ENCODE assay signal across 8 cellular contexts in the genomic region with DNA sequence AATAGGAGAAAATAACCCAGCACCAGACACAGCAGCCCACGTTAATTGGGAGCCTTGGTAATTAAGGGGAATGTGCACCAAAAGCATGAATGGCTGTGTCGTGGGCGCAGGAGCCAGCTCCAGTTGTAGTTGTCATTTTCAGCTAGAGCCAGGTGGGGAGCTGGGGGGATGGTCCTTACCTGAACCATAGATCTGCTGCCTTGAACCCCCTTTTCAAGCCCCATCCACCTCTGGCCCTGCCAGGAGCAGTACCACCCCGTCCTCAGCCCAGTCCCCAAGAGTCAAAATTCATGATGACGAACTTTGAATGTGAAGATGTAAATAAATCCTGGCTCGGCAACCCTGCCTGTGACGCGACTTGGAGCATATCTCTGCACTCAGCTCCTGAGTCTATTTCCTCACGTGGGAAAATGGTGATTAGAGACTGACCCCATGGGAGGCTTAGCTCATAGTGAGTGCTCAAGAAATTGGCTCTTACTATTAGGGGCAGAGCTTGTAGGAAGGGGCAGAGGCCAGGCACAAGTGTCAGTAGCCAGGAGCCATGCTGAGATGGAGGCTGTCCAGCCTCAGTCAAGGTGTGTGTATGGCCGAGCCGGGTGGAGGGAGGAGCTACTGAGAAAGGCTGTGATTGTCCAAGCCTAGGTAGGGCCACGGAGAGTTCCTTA. TPM values are rescaled to one million over a fixed set of nuclear protein-coding genes. Genes with fewer than 3 reads are reported as not detected.
A peak's percentile ranks its signal among the peaks of the same experiment; 100 is the strongest.
DNase-seq lines count a peak whose midpoint lies in the region; ATAC-seq and TF ChIP-seq lines count a peak whose summit lies in the region.

No MANE protein-coding gene starts in this region.

- TF ChIP-seq POLR2A in ovary (IDR thresholded peaks at IDR 0.05) = peak; percentile 51

- peaks cover 70% of the 10 kb centered on the region for H3K27me3 ChIP-seq in NT2/D1 (ENCODE audit: insufficient read depth, insufficient read length)
- no peaks in the 10 kb centered on the region for H3K27me3 ChIP-seq in ovary

- peak overlapping the region; percentile 86 to 93 for H3K27ac ChIP-seq in ovary

- TF ChIP-seq EP300 in ovary (IDR thresholded peaks at IDR 0.05) = no peak

- peak overlapping the region; percentile 6 for H3K9ac ChIP-seq in NT2/D1 (ENCODE audit: insufficient read length, low read depth)

- intact Hi-C loops in Right ventricle myocardium superior (cut with DNase I) (no loop called here), ovary (cut with DNase I) (no loop called here)

- WGBS in ovary, 3 donors = 12 to 29% (median 17%) methylated on average over 12 of the region's 12 CpGs

- ATAC-seq in Right ventricle myocardium superior (ENCODE audit: poor library complexity) (peak; percentile 57), HG03135 (IDR thresholded peaks at IDR 0.05; ENCODE audit: unreplicated experiment) (no peak)

- H3K36me3 ChIP-seq in NT2/D1 (ENCODE audit: insufficient read depth, insufficient read length, low read length) = no peaks in the 10 kb centered on the region
- no peaks in the 10 kb centered on the region for H3K36me3 ChIP-seq in ovary

- H3K9me3 ChIP-seq in NT2/D1 (ENCODE audit: insufficient read depth, low read length) = no peaks in the 10 kb centered on the region
- H3K9me3 ChIP-seq in ovary = no peaks in the 10 kb centered on the region

- peaks cover 3% of the 10 kb centered on the region for H3K4me1 ChIP-seq in NT2/D1 (ENCODE audit: insufficient read depth, insufficient read length)
- peaks cover 19% of the 10 kb centered on the region for H3K4me1 ChIP-seq in ovary (ENCODE audit: insufficient read depth)

- no peak for TF ChIP-seq CTCF in ovary (IDR thresholded peaks at IDR 0.05)

- peak; percentile 11 for DNase-seq in COR-L47 (lab: John Stamatoyannopoulos, UW)
- DNase-seq in NT2/D1 (ENCODE audit: low read depth, low spot score) = no peak
- DNase-seq in Right ventricle myocardium superior = peak; percentile 73
- DNase-seq in ovary = peak in 4 of 5 donors; percentile 50 to 76 (median 60)
- DNase-seq in SW480 (ENCODE audit: low spot score) = no peak
- DNase-seq in NCI-H446 (lab: John Stamatoyannopoulos, UW) = no peak
- DNase-seq in AG20443 (ENCODE audit: low spot score) = no peak

- H3K4me3 ChIP-seq in NT2/D1 (ENCODE audit: insufficient read length, low read depth) (peak overlapping the region; percentile 47), ovary (peak overlapping the region; percentile 78)

RNA-seq across cellular contexts. Expression of a gene that starts 0.8 kb away (rescaled TPM):
- 34.6 TPM for total RNA-seq in Right ventricle myocardium superior
- total RNA-seq in ovary = 100 to 1,000 TPM; 119 to 322 (median 264) TPM
- 100 to 1,000 TPM; 256 to 445 TPM for polyA plus RNA-seq in ovary

RNA-seq across cellular contexts. Expression of a gene that starts 52.0 kb away (rescaled TPM):
- not detected for total RNA-seq in Right ventricle myocardium superior
- total RNA-seq in ovary = 1 to 10 TPM in 1 of 7 donors, under 1 TPM in 4, not detected in 2; 0.12 to 2.0 (median 0.24) TPM
- polyA plus RNA-seq in ovary = under 1 TPM; 0.05 to 0.22 TPM

RNA-seq across cellular contexts. Expression of a gene that starts 52.7 kb away (rescaled TPM):
- total RNA-seq in Right ventricle myocardium superior (1.4 TPM), ovary (10 to 100 TPM in 5 of 7 donors, 1 to 10 TPM in 2; 3.2 to 23.1 (median 14.7) TPM)
- 1 to 10 TPM; 1.7 to 5.0 TPM for polyA plus RNA-seq in ovary

Comparison
In these comparisons a context has a peak if more than half of its experiments do, and no peak if none do; other contexts are left out.
1. DNase-seq: peak in COR-L47 (single experiment), Right ventricle myocardium superior (single experiment) and ovary (4 of 5); none in NT2/D1 (single experiment), SW480 (single experiment), NCI-H446 (0 of 2) and AG20443 (single experiment).